Comparison of ENCODE assay signal across 8 cellular contexts in the genomic region with DNA sequence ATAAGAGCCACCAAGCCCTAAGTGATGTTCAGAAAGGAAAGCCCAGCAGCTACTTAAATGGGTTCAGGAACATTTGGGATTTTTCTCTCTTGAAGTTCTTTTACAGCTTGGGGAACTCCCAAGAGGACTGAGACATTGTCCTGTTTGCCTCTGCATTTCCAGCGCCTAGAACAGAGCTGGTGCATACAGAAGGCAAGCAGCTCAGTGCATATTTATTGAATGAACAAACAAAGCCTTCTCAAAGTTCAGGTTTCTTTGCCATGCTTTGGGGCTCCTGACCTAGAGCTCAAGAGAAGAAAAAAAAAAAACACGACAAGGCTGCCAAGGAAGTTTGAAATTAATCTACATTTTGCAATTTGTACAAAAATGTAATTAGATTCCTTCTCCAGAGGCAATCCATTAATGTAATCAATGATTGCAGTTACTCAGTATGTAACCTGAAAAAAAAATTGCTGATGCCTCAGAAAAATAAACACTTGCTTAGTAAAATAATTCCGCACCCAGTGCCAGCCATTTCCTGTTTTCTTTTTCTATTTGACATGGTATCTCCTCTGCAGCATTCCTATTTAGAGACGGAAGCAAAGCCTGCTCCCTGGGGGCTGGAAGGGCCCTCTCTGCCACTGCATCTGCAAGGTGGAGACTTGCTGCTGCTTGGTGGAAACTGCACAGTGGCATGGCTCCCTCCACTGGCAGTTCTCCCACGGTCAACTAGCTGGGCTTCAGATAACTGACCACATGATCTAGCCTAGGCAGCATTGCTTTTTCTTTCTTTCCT.
DNase-seq lines count a peak whose midpoint lies in the region; ATAC-seq and TF ChIP-seq lines count a peak whose summit lies in the region.

No MANE protein-coding gene starts in this region.

- in situ Hi-C loops in mammary epithelial cell (cut with MboI; ENCODE audit: low sequenced_read_pairs in 2 of 2) = no loop called here

- CTCF ChIA-PET in mammary epithelial cell (lab: Charles Lee; ENCODE audit: low non-redundant PET) = interaction anchor here (0.5 to 0.6 kb wide), 2 partner anchors 420 kb away, joined by 3 to 4 read pairs; no protein-coding TSS in a partner anchor

- H3K18ac ChIP-seq in mesenchymal stem cell (ENCODE audit: low read depth in 1 of 2, low read length in 2 of 2) = no peak overlapping the region

- TF ChIP-seq CTCF in NB4 (IDR thresholded peaks at IDR 0.05; ENCODE audit: low read depth, low read length) = peak; percentile 12
- TF ChIP-seq CTCF in mammary epithelial cell (conservative IDR thresholded peaks at IDR 0.05 in 1 of 2, IDR thresholded peaks at IDR 0.05 in 1 of 2; ENCODE audit: extremely low read depth in 1 of 2, insufficient read depth in 1 of 2, low read depth in 1 of 2, low read length in 2 of 2) = peak; percentile 39 to 51
- no peak for TF ChIP-seq CTCF in mucosa of descending colon (IDR thresholded peaks at IDR 0.05)

- no peaks in the 10 kb centered on the region for H3K9me3 ChIP-seq in mammary epithelial cell (replicated peaks; ENCODE audit: insufficient read depth, low read length)
- no peaks in the 10 kb centered on the region for H3K9me3 ChIP-seq in mesenchymal stem cell (ENCODE audit: control insufficient read depth, low read length)
- no peaks in the 10 kb centered on the region for H3K9me3 ChIP-seq in mucosa of descending colon

- H2AFZ ChIP-seq in mammary epithelial cell (ENCODE audit: low read depth, low read length) (no peak overlapping the region), mesenchymal stem cell (ENCODE audit: low read depth, low read length) (no peak overlapping the region)

- no peaks in the 10 kb centered on the region for H3K4me1 ChIP-seq in mammary epithelial cell (ENCODE audit: insufficient read depth, low read length)
- H3K4me1 ChIP-seq in mesenchymal stem cell (ENCODE audit: control insufficient read depth, insufficient read depth, low read depth, low read length) = no peaks in the 10 kb centered on the region
- H3K4me1 ChIP-seq in mucosa of descending colon (ENCODE audit: low read depth) = no peaks in the 10 kb centered on the region

- no peak overlapping the region for H3K23ac ChIP-seq in mesenchymal stem cell (ENCODE audit: low read length in 2 of 2)

- ATAC-seq in HG03280 (IDR thresholded peaks at IDR 0.05; ENCODE audit: unreplicated experiment) (no peak), mucosa of descending colon (no peak), GM18873 (IDR thresholded peaks at IDR 0.05; ENCODE audit: low FRiP score, unreplicated experiment) (no peak)

- peaks cover 17% of the 10 kb centered on the region for H3K79me1 ChIP-seq in mesenchymal stem cell (replicated peaks; ENCODE audit: low read length, poor library complexity, severe bottlenecking)

- no peak overlapping the region for H2BK5ac ChIP-seq in mesenchymal stem cell (ENCODE audit: low read depth, low read length, poor library complexity, severe bottlenecking)

- H3K4ac ChIP-seq in mesenchymal stem cell (ENCODE audit: low read depth in 1 of 2, low read length in 2 of 2) = no peak overlapping the region

- no peak overlapping the region for H4K91ac ChIP-seq in mesenchymal stem cell (ENCODE audit: low read length)

- TF ChIP-seq POLR2A in NB4 (IDR thresholded peaks at IDR 0.05; ENCODE audit: extremely low read depth, insufficient read length) = no peak

- H3K4me3 ChIP-seq in NB4 (ENCODE audit: low read depth, low read length) (no peak overlapping the region), mammary epithelial cell (replicated peaks in 1 of 3; ENCODE audit: insufficient read depth in 1 of 3, low read depth in 2 of 3, low read length in 3 of 3) (no peak overlapping the region), mesenchymal stem cell (ENCODE audit: insufficient read depth in 1 of 2, low read depth in 1 of 2, low read length in 2 of 2) (no peak overlapping the region), mucosa of descending colon (no peak overlapping the region)

- no peaks in the 10 kb centered on the region for H3K79me2 ChIP-seq in mammary epithelial cell (ENCODE audit: insufficient read depth, low read length)

- H2BK12ac ChIP-seq in mesenchymal stem cell (ENCODE audit: low read length in 2 of 2) = no peak overlapping the region

- DNase-seq in DMS53 treated with DMSO at 0.1 percent for 48 hours (lab: John Stamatoyannopoulos, UW; ENCODE audit: unreplicated experiment) = peak; percentile 45
- peak; percentile 28 for DNase-seq in NB4 (ENCODE audit: low read depth)
- DNase-seq in mammary epithelial cell = no peak
- peak; percentile 4 for DNase-seq in mesenchymal stem cell
- DNase-seq in mucosa of descending colon = no peak
- no peak for DNase-seq in OCI-M2 (lab: John Stamatoyannopoulos, UW; ENCODE audit: unreplicated experiment)

- H3K14ac ChIP-seq in mesenchymal stem cell (ENCODE audit: low read length in 2 of 2) = no peak overlapping the region

- intact Hi-C loops in mammary epithelial cell (cut with micrococcal nuclease) (no loop called here), mucosa of descending colon (cut with DNase I, micrococcal nuclease) (no loop called here)

- no peak overlapping the region for H3K27ac ChIP-seq in mammary epithelial cell (ENCODE audit: insufficient read depth, low read depth, low read length)
- H3K27ac ChIP-seq in mesenchymal stem cell (ENCODE audit: low read length, poor library complexity, severe bottlenecking) = no peak overlapping the region

- dilution Hi-C loops in mammary epithelial cell (cut with HindIII; ENCODE audit: low sequenced_read_pairs) = no loop called here

- no peak overlapping the region for H2BK120ac ChIP-seq in mesenchymal stem cell (ENCODE audit: low read depth, low read length)

- H3K36me3 ChIP-seq in mammary epithelial cell (ENCODE audit: insufficient read depth, low read length) (no peaks in the 10 kb centered on the region), mesenchymal stem cell (ENCODE audit: control insufficient read depth in 1 of 2, insufficient read depth in 2 of 2, low read depth in 1 of 2, low read length in 2 of 2) (no peaks in the 10 kb centered on the region), mucosa of descending colon (ENCODE audit: low read depth) (no peaks in the 10 kb centered on the region)

- no peaks in the 10 kb centered on the region for H3K27me3 ChIP-seq in mammary epithelial cell (ENCODE audit: insufficient read depth, low read length)
- peaks cover 0 to 5% of the 10 kb centered on the region in 2 experiments for H3K27me3 ChIP-seq in mesenchymal stem cell (ENCODE audit: control insufficient read depth in 1 of 2, insufficient read depth in 1 of 2, low read length in 2 of 2)

- H4K8ac ChIP-seq in mesenchymal stem cell (ENCODE audit: low read length) = no peak overlapping the region

- WGBS in mammary epithelial cell (ENCODE audit: low coverage, missing lambda C conversion rate) = 30% methylated on average over 5 of the region's 5 CpGs
- 31% methylated on average over 4 of the region's 5 CpGs for WGBS in mesenchymal stem cell

- no peak overlapping the region for H2AK5ac ChIP-seq in mesenchymal stem cell (ENCODE audit: low read length, severe bottlenecking)

- no peaks in the 10 kb centered on the region for H4K20me1 ChIP-seq in mammary epithelial cell (ENCODE audit: insufficient read depth, low read length)

- H3K9ac ChIP-seq in mammary epithelial cell (ENCODE audit: insufficient read depth, low read length) (no peak overlapping the region), mesenchymal stem cell (ENCODE audit: low read length) (no peak overlapping the region)

- H3K4me2 ChIP-seq in mammary epithelial cell (ENCODE audit: insufficient read depth, low read depth, low read length) (no peak overlapping the region), mesenchymal stem cell (ENCODE audit: low read length, poor library complexity, severe bottlenecking) (no peak overlapping the region)

- no TSS peak for BruUV-seq in mammary epithelial cell (replicated peaks; lab: Mats Ljungman, UMichigan)

- no peak overlapping the region for H2BK15ac ChIP-seq in mesenchymal stem cell (ENCODE audit: low read depth, poor library complexity, severe bottlenecking)

Comparison
In these comparisons a context has a peak if more than half of its experiments do, and no peak if none do; other contexts are left out.
1. DNase-seq: peak in DMS53 treated with DMSO at 0.1 percent for 48 hours (single experiment), NB4 (single experiment) and mesenchymal stem cell (single experiment); none in mammary epithelial cell (single experiment), mucosa of descending colon (0 of 3) and OCI-M2 (single experiment).